Comparison of ENCODE assay signal across 19 cellular contexts in the genomic region with DNA sequence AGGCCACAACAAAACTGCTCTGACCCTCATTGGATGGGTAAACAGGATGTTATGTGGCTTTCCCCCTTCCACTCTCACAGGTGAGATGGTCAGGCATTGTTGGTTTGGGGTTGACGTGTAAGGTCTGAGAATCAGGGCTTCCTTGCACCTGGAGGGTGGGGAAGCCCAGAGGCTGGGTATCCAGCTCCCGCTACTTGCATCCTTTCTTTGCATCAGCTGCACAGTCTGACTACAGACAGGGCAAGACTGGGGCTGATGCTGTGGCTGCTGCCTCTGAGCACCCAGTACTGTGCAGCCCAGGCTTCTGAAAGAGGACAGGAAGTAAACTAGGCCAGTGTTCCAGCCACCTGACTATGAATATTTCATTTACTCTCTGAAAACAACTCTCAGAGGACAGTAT. TPM values are rescaled to one million over a fixed set of nuclear protein-coding genes. Genes with fewer than 3 reads are reported as not detected.
A peak's percentile ranks its signal among the peaks of the same experiment; 100 is the strongest.
DNase-seq lines count a peak whose midpoint lies in the region; ATAC-seq and TF ChIP-seq lines count a peak whose summit lies in the region.
"Had no signal": no experiment of that assay in that cellular context is flagged by ENCODE, and none has a peak within 500 bp of the region (broad histone marks: within the 10 kb centered on the region; RNA-seq: fewer than 3 reads in every experiment).

No MANE protein-coding gene starts in this region.

- H3K27me3 Mint-ChIP-seq in effector memory CD8-positive, alpha-beta T cell, result peaks cover 17 to 50% of the 10 kb centered on the region in 2 donors

- ATAC-seq in GM18499 (IDR thresholded peaks at IDR 0.05; ENCODE audit: insufficient read depth, unreplicated experiment) (peak; percentile 39), GM19452 (IDR thresholded peaks at IDR 0.05; ENCODE audit: unreplicated experiment) (peak; percentile 80), HG03064 (IDR thresholded peaks at IDR 0.05; ENCODE audit: low read depth, unreplicated experiment) (peak; percentile 70), lower lobe of right lung (no peak)
- peak; percentile 63 for ATAC-seq in effector memory CD8-positive, alpha-beta T cell (replicated peaks)
- ATAC-seq: K562 had no signal

- H3K4me1 ChIP-seq in lower lobe of right lung, result no peaks in the 10 kb centered on the region

- TF ChIP-seq CTCF in lower lobe of right lung (IDR thresholded peaks at IDR 0.05), result no peak

- no peak for DNase-seq in effector memory CD8-positive, alpha-beta T cell
- no peak for DNase-seq in lower lobe of right lung
- DNase-seq in HK-2 (ENCODE audit: unreplicated experiment), result no peak
- no peak for DNase-seq in NCI-H1417 (lab: John Stamatoyannopoulos, UW)
- DNase-seq in DMS153 (lab: John Stamatoyannopoulos, UW), result no peak
- DNase-seq: activated naive CD8-positive, alpha-beta T cell treated with anti-CD3 and anti-CD28 coated beads, Interleukin-2, amount 10 ng/mL, durations not matched to agents 7 days and 5 days; CD4-positive, alpha-beta T cell; DMS53; MV-4-11; NCI-H2107; NCI-H510A treated with DMSO at 0.1 percent for 48 hours; stimulated activated CD4-positive, alpha-beta T cell treated with anti-CD3 and anti-CD28 coated beads, Interleukin-12 subunit alpha, Interleukin-12 subunit beta, amount 100 ng/mL, for 4 hours; SW 1271 had no signal

- no peaks in the 10 kb centered on the region for H3K9me3 ChIP-seq in lower lobe of right lung
- H3K9me3 ChIP-seq: neutrophil, thoracic aorta had no signal

- no peak overlapping the region for H3K4me3 Mint-ChIP-seq in effector memory CD8-positive, alpha-beta T cell
- H3K4me3 Mint-ChIP-seq: activated naive CD8-positive, alpha-beta T cell treated with anti-CD3 and anti-CD28 coated beads, Interleukin-2, amount 10 ng/mL, durations not matched to agents 7 days and 5 days; CD4-positive, alpha-beta T cell had no signal

- H3K36me3 ChIP-seq in lower lobe of right lung, result no peaks in the 10 kb centered on the region
- H3K36me3 ChIP-seq: neutrophil, thoracic aorta had no signal

- intact Hi-C loops in lower lobe of right lung (cut with DNase I), result no loop called here

- peaks cover 0 to 10% of the 10 kb centered on the region in 2 donors for H3K4me1 Mint-ChIP-seq in effector memory CD8-positive, alpha-beta T cell (ENCODE audit: low read depth in 2 of 2)
- H3K4me1 Mint-ChIP-seq: activated naive CD8-positive, alpha-beta T cell treated with anti-CD3 and anti-CD28 coated beads, Interleukin-2, amount 10 ng/mL, durations not matched to agents 7 days and 5 days had no signal

- H3K27ac Mint-ChIP-seq in effector memory CD8-positive, alpha-beta T cell, result no peak overlapping the region
- H3K27ac Mint-ChIP-seq: activated naive CD8-positive, alpha-beta T cell treated with anti-CD3 and anti-CD28 coated beads, Interleukin-2, amount 10 ng/mL, durations not matched to agents 7 days and 5 days; CD4-positive, alpha-beta T cell had no signal

- peaks cover 3% of the 10 kb centered on the region for H3K27me3 ChIP-seq in lower lobe of right lung (ENCODE audit: low read depth)

- H3K4me3 ChIP-seq in lower lobe of right lung, result no peak overlapping the region
- H3K4me3 ChIP-seq: K562, thoracic aorta had no signal

- no peaks in the 10 kb centered on the region for H3K36me3 Mint-ChIP-seq in effector memory CD8-positive, alpha-beta T cell (ENCODE audit: insufficient read depth)
- H3K36me3 Mint-ChIP-seq: activated naive CD8-positive, alpha-beta T cell treated with anti-CD3 and anti-CD28 coated beads, Interleukin-2, amount 10 ng/mL, durations not matched to agents 7 days and 5 days had no signal

- H3K27ac ChIP-seq in lower lobe of right lung, result no peak overlapping the region
- H3K27ac ChIP-seq: neutrophil, thoracic aorta had no signal

- peaks cover 0 to 3% of the 10 kb centered on the region in 2 donors for H3K9me3 Mint-ChIP-seq in effector memory CD8-positive, alpha-beta T cell

RNA-seq across cellular contexts. Expression of a gene that starts 58.0 kb away (rescaled TPM):
- 0.09 TPM for total RNA-seq in lower lobe of right lung
- total RNA-seq: activated naive CD8-positive, alpha-beta T cell treated with anti-CD3 and anti-CD28 coated beads, Interleukin-2, amount 10 ng/mL, durations not matched to agents 7 days and 5 days; CD4-positive, alpha-beta T cell; K562; thoracic aorta had no signal

Comparison
In these comparisons a context has a peak if more than half of its experiments do, and no peak if none do; other contexts are left out.
1. ATAC-seq: peak in GM18499 (single experiment), GM19452 (single experiment), HG03064 (single experiment) and effector memory CD8-positive, alpha-beta T cell (single experiment); none in lower lobe of right lung (0 of 2).